ENCODE assay signal across 1 cellular context in genomic region chr3:42829628-42830436, GRCh38.
A peak's percentile ranks its signal among the peaks of the same experiment; 100 is the strongest.
TF ChIP-seq lines count a peak whose summit lies in the region.

No MANE protein-coding gene starts in this region.

TF ChIP-seq in HepG2, 621 proteins besides CTCF, POLR2A, EP300 and RAD21 (continued from another document and continues in another):
- TF ChIP-seq ZNF784 (CRISPR knock-in tag; IDR thresholded peaks at IDR 0.05; ENCODE audit: borderline replicate concordance) (no peak), ZNF768 (CRISPR knock-in tag; IDR thresholded peaks at IDR 0.05) (no peak), IRF2 (CRISPR knock-in tag; IDR thresholded peaks at IDR 0.05) (no peak), KAT7 (CRISPR knock-in tag; IDR thresholded peaks at IDR 0.05; ENCODE audit: borderline replicate concordance) (no peak), ZNF530 (CRISPR knock-in tag; IDR thresholded peaks at IDR 0.05; ENCODE audit: low read depth) (no peak), MAFF (IDR thresholded peaks at IDR 0.05; ENCODE audit: low read depth, low read length) (no peak), SAFB2 (CRISPR knock-in tag; IDR thresholded peaks at IDR 0.05; ENCODE audit: borderline replicate concordance, low read depth) (no peak), SSRP1 (CRISPR knock-in tag; IDR thresholded peaks at IDR 0.05) (no peak), ZFP1 (CRISPR knock-in tag; IDR thresholded peaks at IDR 0.05) (no peak), NFKBIZ (CRISPR knock-in tag; IDR thresholded peaks at IDR 0.05) (no peak), MEIS1 (CRISPR knock-in tag; IDR thresholded peaks at IDR 0.05; ENCODE audit: borderline replicate concordance) (0 out of 2 replicates have a peak, but pooled peaks have one; percentile 13), NFYC (CRISPR knock-in tag; IDR thresholded peaks at IDR 0.05) (no peak), POLR2AphosphoS5 (IDR thresholded peaks at IDR 0.05; ENCODE audit: low read depth, low read length) (no peak), HNF4A (CRISPR knock-in tag; IDR thresholded peaks at IDR 0.05) (peak; percentile 62), TGIF2 (CRISPR knock-in tag; IDR thresholded peaks at IDR 0.05) (no peak), ZNF598 (CRISPR knock-in tag; IDR thresholded peaks at IDR 0.05; ENCODE audit: borderline replicate concordance) (no peak), ZNF740 (CRISPR knock-in tag; IDR thresholded peaks at IDR 0.05) (no peak), ZNF609 (CRISPR knock-in tag; IDR thresholded peaks at IDR 0.05; ENCODE audit: borderline replicate concordance) (peak; percentile 9; the same call in 1 of the 2 replicates), MIXL1 (CRISPR knock-in tag; IDR thresholded peaks at IDR 0.05) (0 out of 2 replicates have a peak, but pooled peaks have one; percentile 17), BCL6 (CRISPR knock-in tag; IDR thresholded peaks at IDR 0.05) (peak; percentile 43; the same call in 1 of the 2 replicates), ZNF329 (CRISPR knock-in tag; IDR thresholded peaks at IDR 0.05; ENCODE audit: low read depth) (no peak), FUBP1 (CRISPR knock-in tag; IDR thresholded peaks at IDR 0.05; ENCODE audit: borderline replicate concordance) (no peak), SP1 (IDR thresholded peaks at IDR 0.05) (no peak), SP1 (CRISPR knock-in tag; IDR thresholded peaks at IDR 0.05) (no peak), NRL (CRISPR knock-in tag; IDR thresholded peaks at IDR 0.05; ENCODE audit: borderline replicate concordance) (no peak), SOX13 (IDR thresholded peaks at IDR 0.05) (no peak), SOX13 (CRISPR knock-in tag; conservative IDR thresholded peaks at IDR 0.05 in 1 of 2, IDR thresholded peaks at IDR 0.05 in 1 of 2) (peak in 1 of 2 experiments; percentile 39; a peak in 1 of 4 replicates), KDM4B (CRISPR knock-in tag; IDR thresholded peaks at IDR 0.05) (no peak)
- TF ChIP-seq, protein P1, sequence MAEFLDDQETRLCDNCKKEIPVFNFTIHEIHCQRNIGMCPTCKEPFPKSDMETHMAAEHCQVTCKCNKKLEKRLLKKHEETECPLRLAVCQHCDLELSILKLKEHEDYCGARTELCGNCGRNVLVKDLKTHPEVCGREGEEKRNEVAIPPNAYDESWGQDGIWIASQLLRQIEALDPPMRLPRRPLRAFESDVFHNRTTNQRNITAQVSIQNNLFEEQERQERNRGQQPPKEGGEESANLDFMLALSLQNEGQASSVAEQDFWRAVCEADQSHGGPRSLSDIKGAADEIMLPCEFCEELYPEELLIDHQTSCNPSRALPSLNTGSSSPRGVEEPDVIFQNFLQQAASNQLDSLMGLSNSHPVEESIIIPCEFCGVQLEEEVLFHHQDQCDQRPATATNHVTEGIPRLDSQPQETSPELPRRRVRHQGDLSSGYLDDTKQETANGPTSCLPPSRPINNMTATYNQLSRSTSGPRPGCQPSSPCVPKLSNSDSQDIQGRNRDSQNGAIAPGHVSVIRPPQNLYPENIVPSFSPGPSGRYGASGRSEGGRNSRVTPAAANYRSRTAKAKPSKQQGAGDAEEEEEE (CRISPR knock-in tag; IDR thresholded peaks at IDR 0.05; ENCODE audit: borderline replicate concordance), result no peak
- TF ChIP-seq, protein P2, sequence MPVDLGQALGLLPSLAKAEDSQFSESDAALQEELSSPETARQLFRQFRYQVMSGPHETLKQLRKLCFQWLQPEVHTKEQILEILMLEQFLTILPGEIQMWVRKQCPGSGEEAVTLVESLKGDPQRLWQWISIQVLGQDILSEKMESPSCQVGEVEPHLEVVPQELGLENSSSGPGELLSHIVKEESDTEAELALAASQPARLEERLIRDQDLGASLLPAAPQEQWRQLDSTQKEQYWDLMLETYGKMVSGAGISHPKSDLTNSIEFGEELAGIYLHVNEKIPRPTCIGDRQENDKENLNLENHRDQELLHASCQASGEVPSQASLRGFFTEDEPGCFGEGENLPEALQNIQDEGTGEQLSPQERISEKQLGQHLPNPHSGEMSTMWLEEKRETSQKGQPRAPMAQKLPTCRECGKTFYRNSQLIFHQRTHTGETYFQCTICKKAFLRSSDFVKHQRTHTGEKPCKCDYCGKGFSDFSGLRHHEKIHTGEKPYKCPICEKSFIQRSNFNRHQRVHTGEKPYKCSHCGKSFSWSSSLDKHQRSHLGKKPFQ (CRISPR knock-in tag; IDR thresholded peaks at IDR 0.05; ENCODE audit: insufficient replicate concordance), result peak; percentile 44
- TF ChIP-seq, protein P3, sequence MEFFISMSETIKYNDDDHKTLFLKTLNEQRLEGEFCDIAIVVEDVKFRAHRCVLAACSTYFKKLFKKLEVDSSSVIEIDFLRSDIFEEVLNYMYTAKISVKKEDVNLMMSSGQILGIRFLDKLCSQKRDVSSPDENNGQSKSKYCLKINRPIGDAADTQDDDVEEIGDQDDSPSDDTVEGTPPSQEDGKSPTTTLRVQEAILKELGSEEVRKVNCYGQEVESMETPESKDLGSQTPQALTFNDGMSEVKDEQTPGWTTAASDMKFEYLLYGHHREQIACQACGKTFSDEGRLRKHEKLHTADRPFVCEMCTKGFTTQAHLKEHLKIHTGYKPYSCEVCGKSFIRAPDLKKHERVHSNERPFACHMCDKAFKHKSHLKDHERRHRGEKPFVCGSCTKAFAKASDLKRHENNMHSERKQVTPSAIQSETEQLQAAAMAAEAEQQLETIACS (CRISPR knock-in tag; IDR thresholded peaks at IDR 0.05), result no peak
- TF ChIP-seq, protein P4, sequence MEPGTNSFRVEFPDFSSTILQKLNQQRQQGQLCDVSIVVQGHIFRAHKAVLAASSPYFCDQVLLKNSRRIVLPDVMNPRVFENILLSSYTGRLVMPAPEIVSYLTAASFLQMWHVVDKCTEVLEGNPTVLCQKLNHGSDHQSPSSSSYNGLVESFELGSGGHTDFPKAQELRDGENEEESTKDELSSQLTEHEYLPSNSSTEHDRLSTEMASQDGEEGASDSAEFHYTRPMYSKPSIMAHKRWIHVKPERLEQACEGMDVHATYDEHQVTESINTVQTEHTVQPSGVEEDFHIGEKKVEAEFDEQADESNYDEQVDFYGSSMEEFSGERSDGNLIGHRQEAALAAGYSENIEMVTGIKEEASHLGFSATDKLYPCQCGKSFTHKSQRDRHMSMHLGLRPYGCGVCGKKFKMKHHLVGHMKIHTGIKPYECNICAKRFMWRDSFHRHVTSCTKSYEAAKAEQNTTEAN (CRISPR knock-in tag; conservative IDR thresholded peaks at IDR 0.05), result 0 out of 2 replicates have a peak, but pooled peaks have one; percentile 13
- TF ChIP-seq, protein P5, sequence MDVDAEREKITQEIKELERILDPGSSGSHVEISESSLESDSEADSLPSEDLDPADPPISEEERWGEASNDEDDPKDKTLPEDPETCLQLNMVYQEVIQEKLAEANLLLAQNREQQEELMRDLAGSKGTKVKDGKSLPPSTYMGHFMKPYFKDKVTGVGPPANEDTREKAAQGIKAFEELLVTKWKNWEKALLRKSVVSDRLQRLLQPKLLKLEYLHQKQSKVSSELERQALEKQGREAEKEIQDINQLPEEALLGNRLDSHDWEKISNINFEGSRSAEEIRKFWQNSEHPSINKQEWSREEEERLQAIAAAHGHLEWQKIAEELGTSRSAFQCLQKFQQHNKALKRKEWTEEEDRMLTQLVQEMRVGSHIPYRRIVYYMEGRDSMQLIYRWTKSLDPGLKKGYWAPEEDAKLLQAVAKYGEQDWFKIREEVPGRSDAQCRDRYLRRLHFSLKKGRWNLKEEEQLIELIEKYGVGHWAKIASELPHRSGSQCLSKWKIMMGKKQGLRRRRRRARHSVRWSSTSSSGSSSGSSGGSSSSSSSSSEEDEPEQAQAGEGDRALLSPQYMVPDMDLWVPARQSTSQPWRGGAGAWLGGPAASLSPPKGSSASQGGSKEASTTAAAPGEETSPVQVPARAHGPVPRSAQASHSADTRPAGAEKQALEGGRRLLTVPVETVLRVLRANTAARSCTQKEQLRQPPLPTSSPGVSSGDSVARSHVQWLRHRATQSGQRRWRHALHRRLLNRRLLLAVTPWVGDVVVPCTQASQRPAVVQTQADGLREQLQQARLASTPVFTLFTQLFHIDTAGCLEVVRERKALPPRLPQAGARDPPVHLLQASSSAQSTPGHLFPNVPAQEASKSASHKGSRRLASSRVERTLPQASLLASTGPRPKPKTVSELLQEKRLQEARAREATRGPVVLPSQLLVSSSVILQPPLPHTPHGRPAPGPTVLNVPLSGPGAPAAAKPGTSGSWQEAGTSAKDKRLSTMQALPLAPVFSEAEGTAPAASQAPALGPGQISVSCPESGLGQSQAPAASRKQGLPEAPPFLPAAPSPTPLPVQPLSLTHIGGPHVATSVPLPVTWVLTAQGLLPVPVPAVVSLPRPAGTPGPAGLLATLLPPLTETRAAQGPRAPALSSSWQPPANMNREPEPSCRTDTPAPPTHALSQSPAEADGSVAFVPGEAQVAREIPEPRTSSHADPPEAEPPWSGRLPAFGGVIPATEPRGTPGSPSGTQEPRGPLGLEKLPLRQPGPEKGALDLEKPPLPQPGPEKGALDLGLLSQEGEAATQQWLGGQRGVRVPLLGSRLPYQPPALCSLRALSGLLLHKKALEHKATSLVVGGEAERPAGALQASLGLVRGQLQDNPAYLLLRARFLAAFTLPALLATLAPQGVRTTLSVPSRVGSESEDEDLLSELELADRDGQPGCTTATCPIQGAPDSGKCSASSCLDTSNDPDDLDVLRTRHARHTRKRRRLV (CRISPR knock-in tag; IDR thresholded peaks at IDR 0.05), result no peak
